In genomic region chr10:73773152-73773879, GRCh38 we compare ENCODE assay signal across 1 cellular context.
TF ChIP-seq lines count a peak whose summit lies in the region.

No MANE protein-coding gene starts in this region.

TF ChIP-seq in K562, 482 proteins besides CTCF, POLR2A, EP300 and RAD21 (continued from another document):
- no peak for TF ChIP-seq PTRF (tag; IDR thresholded peaks at IDR 0.05)
- no peak for TF ChIP-seq ZNF395 (CRISPR knock-in tag; IDR thresholded peaks at IDR 0.05)
TF ChIP-seq in K562: peak in this region for 19.
